In genomic region chr7:75237255-75238187, GRCh38 we compare ENCODE assay signal across 8 cellular contexts.
A peak's percentile ranks its signal among the peaks of the same experiment; 100 is the strongest.
DNase-seq lines count a peak whose midpoint lies in the region; ATAC-seq and TF ChIP-seq lines count a peak whose summit lies in the region.
"Not testable (repeated sequence)": the region's sequence is repeated elsewhere in the genome, so short reads cannot be mapped to it uniquely, and the experiment has no call there.

No MANE protein-coding gene starts in this region.

- H3K9me3 ChIP-seq in upper lobe of right lung = not testable (repeated sequence)

- DNase-seq in activated B cell treated with CpG ODN at 0.5 μM for 24 hours (peak; percentile 33), activated gamma-delta T cell treated with Interleukin-2 at 50 U/mL for 16 hours (peak; percentile 57)
- not testable (repeated sequence) for DNase-seq in left ventricle myocardium superior, upper lobe of right lung
- peak; percentile 34 for DNase-seq in stimulated activated CD4-positive, alpha-beta T cell treated with anti-CD3 and anti-CD28 coated beads, Interleukin-12 subunit alpha, Interleukin-12 subunit beta, amount 100 ng/mL, for 4 hours

- H3K36me3 Mint-ChIP-seq in activated B cell treated with CpG ODN at 0.5 μM for 24 hours (ENCODE audit: low read depth) = not testable (repeated sequence)

- not testable (repeated sequence) for H3K27me3 ChIP-seq in upper lobe of right lung

- intact Hi-C loops in activated B cell treated with CpG ODN at 0.5 μM for 24 hours (cut with micrococcal nuclease); left ventricle myocardium superior (cut with micrococcal nuclease); upper lobe of right lung (cut with DNase I): not testable (repeated sequence)

- not testable (repeated sequence) for H3K27me3 Mint-ChIP-seq in activated B cell treated with CpG ODN at 0.5 μM for 24 hours

- POLR2A ChIA-PET in activated B cell treated with CpG ODN at 0.5 μM for 24 hours (lab: Charles Lee) = not testable (repeated sequence)

- CTCF ChIA-PET in activated B cell treated with CpG ODN at 0.5 μM for 24 hours (lab: Charles Lee) = not testable (repeated sequence)

- not testable (repeated sequence) for H3K36me3 ChIP-seq in upper lobe of right lung

- ATAC-seq in GM19043 (IDR thresholded peaks at IDR 0.05; ENCODE audit: low read depth, unreplicated experiment) (peak; percentile 89), HG02571 (IDR thresholded peaks at IDR 0.05; ENCODE audit: unreplicated experiment) (peak; percentile 90), HG03342 (IDR thresholded peaks at IDR 0.05; ENCODE audit: unreplicated experiment) (peak; percentile 91), activated B cell treated with CpG ODN at 0.5 μM for 24 hours (ENCODE audit: low read depth) (peak; percentile 92), left ventricle myocardium superior (peak; percentile 92), upper lobe of right lung (peak; percentile 90)

- H3K27ac ChIP-seq in upper lobe of right lung = not testable (repeated sequence)

- H3K4me1 Mint-ChIP-seq in activated B cell treated with CpG ODN at 0.5 μM for 24 hours = not testable (repeated sequence)

- not testable (repeated sequence) for H3K27ac Mint-ChIP-seq in activated B cell treated with CpG ODN at 0.5 μM for 24 hours

- not testable (repeated sequence) for H3K9me3 Mint-ChIP-seq in activated B cell treated with CpG ODN at 0.5 μM for 24 hours

- not testable (repeated sequence) for H3K4me1 ChIP-seq in upper lobe of right lung

- not testable (repeated sequence) for TF ChIP-seq CTCF in activated B cell treated with CpG ODN at 0.5 μM for 24 hours (IDR thresholded peaks at IDR 0.05); upper lobe of right lung (IDR thresholded peaks at IDR 0.05)

- H3K4me3 Mint-ChIP-seq in activated B cell treated with CpG ODN at 0.5 μM for 24 hours = peak overlapping the region; percentile 60

- H3K4me3 ChIP-seq in upper lobe of right lung = not testable (repeated sequence)
